ENCODE assay signal across 23 cellular contexts in genomic region chr1:182444497-182444896, GRCh38. TPM values are rescaled to one million over a fixed set of nuclear protein-coding genes. Genes with fewer than 3 reads are reported as not detected.
DNase-seq lines count a peak whose midpoint lies in the region; ATAC-seq, FAIRE-seq and TF ChIP-seq lines count a peak whose summit lies in the region.
"Had no signal": no experiment of that assay in that cellular context is flagged by ENCODE, and none has a peak within 500 bp of the region (broad histone marks: within the 10 kb centered on the region; RNA-seq: fewer than 3 reads in every experiment).

No MANE protein-coding gene starts in this region.

- H3K4me1 Mint-ChIP-seq in activated CD4-positive, alpha-beta memory T cell treated with anti-CD3 and anti-CD28 coated beads for 36 hours (ENCODE audit: low read depth), result peaks cover 3% of the 10 kb centered on the region
- peaks cover 5% of the 10 kb centered on the region for H3K4me1 Mint-ChIP-seq in activated CD4-positive, alpha-beta memory T cell treated with anti-CD3 and anti-CD28 coated beads, Interleukin-2, amount 10 ng/mL, durations not matched to agents 7 days and 5 days
- H3K4me1 Mint-ChIP-seq in WTC11, result peaks cover 30% of the 10 kb centered on the region
- H3K4me1 Mint-ChIP-seq: immature natural killer cell had no signal

- no peaks in the 10 kb centered on the region for H3K36me3 Mint-ChIP-seq in activated CD4-positive, alpha-beta memory T cell treated with anti-CD3 and anti-CD28 coated beads for 36 hours
- no peaks in the 10 kb centered on the region for H3K36me3 Mint-ChIP-seq in activated CD4-positive, alpha-beta memory T cell treated with anti-CD3 and anti-CD28 coated beads, Interleukin-2, amount 10 ng/mL, durations not matched to agents 7 days and 5 days (ENCODE audit: low read depth)
- H3K36me3 Mint-ChIP-seq in WTC11, result no peaks in the 10 kb centered on the region; the same call in 1 of the 2 replicates
- H3K36me3 Mint-ChIP-seq: CD8-positive, alpha-beta memory T cell; immature natural killer cell had no signal

- no peak for FAIRE-seq in pancreas (lab: Jason Lieb, UNC)
- FAIRE-seq: astrocyte had no signal

- H3K27ac ChIP-seq in KMS-11 (no peak overlapping the region), pancreas (no peak overlapping the region)
- H3K27ac ChIP-seq: coronary artery, epithelial cell of prostate, SJSA1 had no signal

- CTCF ChIA-PET in activated CD4-positive, alpha-beta memory T cell treated with anti-CD3 and anti-CD28 coated beads for 36 hours (lab: Charles Lee), result interaction anchor here (0.8 to 1.4 kb wide), 3 partner anchors 40 to 159 kb away, joined by 3 read pairs; no protein-coding TSS in a partner anchor
- CTCF ChIA-PET in activated CD4-positive, alpha-beta memory T cell treated with anti-CD3 and anti-CD28 coated beads, Interleukin-2, amount 10 ng/mL, durations not matched to agents 7 days and 5 days (lab: Charles Lee), result interaction anchor here (0.8 to 1.1 kb wide), 3 partner anchors 9 to 340 kb away, joined by 4 to 6 read pairs (median 4); no protein-coding TSS in a partner anchor
- CTCF ChIA-PET in WTC11 (lab: Charles Lee), result interaction anchor here (0.6 to 2.2 kb wide), 12 partner anchors 9 to 453 kb away, joined by 3 to 7 read pairs (median 4); no protein-coding TSS in a partner anchor

- ATAC-seq in WTC11 (peak; percentile 48), pancreas (peak in 3 of 4 donors; percentile 40 to 67 (median 64)), HG03520 (IDR thresholded peaks at IDR 0.05; ENCODE audit: unreplicated experiment) (no peak), GM19397 (IDR thresholded peaks at IDR 0.05; ENCODE audit: unreplicated experiment) (no peak), HG02938 (IDR thresholded peaks at IDR 0.05; ENCODE audit: unreplicated experiment) (no peak)
- ATAC-seq: naive thymus-derived CD4-positive, alpha-beta T cell had no signal

- no peaks in the 10 kb centered on the region for H3K9me3 Mint-ChIP-seq in activated CD4-positive, alpha-beta memory T cell treated with anti-CD3 and anti-CD28 coated beads for 36 hours
- H3K9me3 Mint-ChIP-seq in activated CD4-positive, alpha-beta memory T cell treated with anti-CD3 and anti-CD28 coated beads, Interleukin-2, amount 10 ng/mL, durations not matched to agents 7 days and 5 days, result no peaks in the 10 kb centered on the region
- H3K9me3 Mint-ChIP-seq in WTC11, result peaks cover 22% of the 10 kb centered on the region
- H3K9me3 Mint-ChIP-seq: CD8-positive, alpha-beta memory T cell; T-helper 2 cell treated with Interferon-gamma antibody and Interleukin-4, amounts not matched to agents 5 μg/mL and 100 μg/mL, for 36 hours had no signal

- H3K4me3 ChIP-seq in KMS-11 (IDR thresholded peaks at IDR 0.05; ENCODE audit: insufficient read depth, low read depth, low read length) (no peak overlapping the region), pancreas (no peak overlapping the region)
- H3K4me3 ChIP-seq: coronary artery, lung, SJSA1 had no signal

- H3K4me1 ChIP-seq in KMS-11 (ENCODE audit: low read depth, poor library complexity, severe bottlenecking) (peaks cover 11% of the 10 kb centered on the region), pancreas (no peaks in the 10 kb centered on the region)
- H3K4me1 ChIP-seq: SJSA1 had no signal

- 37 to 45% methylated on average over 4 of the region's 4 CpGs for WGBS in pancreas, 2 donors

- H3K9me3 ChIP-seq in pancreas, result no peaks in the 10 kb centered on the region
- H3K9me3 ChIP-seq: SJSA1 had no signal

- H3K4me2 ChIP-seq in KMS-11, result no peak overlapping the region

- DNase-seq in activated CD4-positive, alpha-beta memory T cell treated with anti-CD3 and anti-CD28 coated beads for 36 hours, result peak; percentile 11
- DNase-seq in activated CD4-positive, alpha-beta memory T cell treated with anti-CD3 and anti-CD28 coated beads, Interleukin-2, amount 10 ng/mL, durations not matched to agents 7 days and 5 days, result no peak
- peak; percentile 20 for DNase-seq in WTC11 (ENCODE audit: low spot score)
- DNase-seq in pancreas, result peak in 1 of 6 donors; percentile 2
- DNase-seq: activated CD8-positive, alpha-beta memory T cell treated with anti-CD3 and anti-CD28 coated beads, Interleukin-2, amount 50 U/mL, for 4 hours; CD8-positive, alpha-beta memory T cell; immature natural killer cell; naive thymus-derived CD4-positive, alpha-beta T cell; NCI-H2029; NCI-H510A treated with DMSO at 0.1 percent for 48 hours; stimulated activated CD4-positive, alpha-beta T cell treated with anti-CD3 and anti-CD28 coated beads, Interleukin-4, amount 100 ng/mL, for 4 hours; stimulated activated CD8-positive, alpha-beta memory T cell treated with anti-CD3 and anti-CD28 coated beads, Interleukin-4, amount 100 ng/mL, for 48 hours had no signal

- H3K79me2 ChIP-seq in KMS-11 (ENCODE audit: insufficient read depth, low read depth), result no peaks in the 10 kb centered on the region

- no peaks in the 10 kb centered on the region for H3K36me3 ChIP-seq in KMS-11 (ENCODE audit: insufficient read depth)
- no peaks in the 10 kb centered on the region for H3K36me3 ChIP-seq in pancreas
- H3K36me3 ChIP-seq: SJSA1 had no signal

- H3K27me3 ChIP-seq in KMS-11 (ENCODE audit: insufficient read depth, low read depth) (no peaks in the 10 kb centered on the region), pancreas (no peaks in the 10 kb centered on the region)
- H3K27me3 ChIP-seq: SJSA1 had no signal

- intact Hi-C loops in activated CD4-positive, alpha-beta memory T cell treated with anti-CD3 and anti-CD28 coated beads for 36 hours (cut with micrococcal nuclease), result no loop called here
- intact Hi-C loops in pancreas (cut with DNase I), result no loop called here

- POLR2A ChIA-PET in activated CD4-positive, alpha-beta memory T cell treated with anti-CD3 and anti-CD28 coated beads for 36 hours (lab: Charles Lee), result no interaction called here
- POLR2A ChIA-PET in activated CD4-positive, alpha-beta memory T cell treated with anti-CD3 and anti-CD28 coated beads, Interleukin-2, amount 10 ng/mL, durations not matched to agents 7 days and 5 days (lab: Charles Lee), result no interaction called here
- POLR2A ChIA-PET in WTC11 (lab: Charles Lee), result no interaction called here

- H4K20me1 ChIP-seq in KMS-11 (ENCODE audit: insufficient read depth), result no peaks in the 10 kb centered on the region

- H3K27ac Mint-ChIP-seq in activated CD4-positive, alpha-beta memory T cell treated with anti-CD3 and anti-CD28 coated beads for 36 hours, result no peak overlapping the region
- no peak overlapping the region for H3K27ac Mint-ChIP-seq in activated CD4-positive, alpha-beta memory T cell treated with anti-CD3 and anti-CD28 coated beads, Interleukin-2, amount 10 ng/mL, durations not matched to agents 7 days and 5 days
- no peak overlapping the region for H3K27ac Mint-ChIP-seq in WTC11
- H3K27ac Mint-ChIP-seq: CD8-positive, alpha-beta memory T cell; immature natural killer cell; T-helper 2 cell treated with Interferon-gamma antibody and Interleukin-4, amounts not matched to agents 5 μg/mL and 100 μg/mL, for 36 hours had no signal

- H2AFZ ChIP-seq in KMS-11 (ENCODE audit: low read depth), result no peak overlapping the region

- H3K27me3 Mint-ChIP-seq in activated CD4-positive, alpha-beta memory T cell treated with anti-CD3 and anti-CD28 coated beads for 36 hours, result peaks cover 4% of the 10 kb centered on the region
- H3K27me3 Mint-ChIP-seq in activated CD4-positive, alpha-beta memory T cell treated with anti-CD3 and anti-CD28 coated beads, Interleukin-2, amount 10 ng/mL, durations not matched to agents 7 days and 5 days, result no peaks in the 10 kb centered on the region
- H3K27me3 Mint-ChIP-seq in WTC11 (ENCODE audit: low read depth), result peaks cover 24% of the 10 kb centered on the region

- TF ChIP-seq CTCF in KMS-11 (conservative IDR thresholded peaks at IDR 0.05; ENCODE audit: low read depth, low read length) (peak; percentile 51), WTC11 (IDR thresholded peaks at IDR 0.05) (no peak), pancreas (IDR thresholded peaks at IDR 0.05) (no peak)

- H3K4me3 Mint-ChIP-seq in activated CD4-positive, alpha-beta memory T cell treated with anti-CD3 and anti-CD28 coated beads for 36 hours, result no peak overlapping the region
- H3K4me3 Mint-ChIP-seq in activated CD4-positive, alpha-beta memory T cell treated with anti-CD3 and anti-CD28 coated beads, Interleukin-2, amount 10 ng/mL, durations not matched to agents 7 days and 5 days, result no peak overlapping the region
- no peak overlapping the region for H3K4me3 Mint-ChIP-seq in WTC11
- H3K4me3 Mint-ChIP-seq: CD8-positive, alpha-beta memory T cell; immature natural killer cell; naive thymus-derived CD4-positive, alpha-beta T cell; T-helper 2 cell treated with Interferon-gamma antibody and Interleukin-4, amounts not matched to agents 5 μg/mL and 100 μg/mL, for 36 hours had no signal

- H3K9ac ChIP-seq in KMS-11, result no peak overlapping the region

TF ChIP-seq in WTC11, 78 proteins besides CTCF, POLR2A, EP300 and RAD21 (continues in another document):
- TF ChIP-seq, protein P1, sequence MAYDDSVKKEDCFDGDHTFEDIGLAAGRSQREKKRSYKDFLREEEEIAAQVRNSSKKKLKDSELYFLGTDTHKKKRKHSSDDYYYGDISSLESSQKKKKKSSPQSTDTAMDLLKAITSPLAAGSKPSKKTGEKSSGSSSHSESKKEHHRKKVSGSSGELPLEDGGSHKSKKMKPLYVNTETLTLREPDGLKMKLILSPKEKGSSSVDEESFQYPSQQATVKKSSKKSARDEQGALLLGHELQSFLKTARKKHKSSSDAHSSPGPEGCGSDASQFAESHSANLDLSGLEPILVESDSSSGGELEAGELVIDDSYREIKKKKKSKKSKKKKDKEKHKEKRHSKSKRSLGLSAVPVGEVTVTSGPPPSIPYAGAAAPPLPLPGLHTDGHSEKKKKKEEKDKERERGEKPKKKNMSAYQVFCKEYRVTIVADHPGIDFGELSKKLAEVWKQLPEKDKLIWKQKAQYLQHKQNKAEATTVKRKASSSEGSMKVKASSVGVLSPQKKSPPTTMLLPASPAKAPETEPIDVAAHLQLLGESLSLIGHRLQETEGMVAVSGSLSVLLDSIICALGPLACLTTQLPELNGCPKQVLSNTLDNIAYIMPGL (CRISPR knock-in tag; IDR thresholded peaks at IDR 0.05), result no peak

RNA-seq across cellular contexts. Expression of gene RGSL1, which starts 5.4 kb away (rescaled TPM):
- total RNA-seq in activated CD4-positive, alpha-beta memory T cell treated with anti-CD3 and anti-CD28 coated beads for 36 hours, result not detected
- total RNA-seq in activated CD4-positive, alpha-beta memory T cell treated with anti-CD3 and anti-CD28 coated beads, Interleukin-2, amount 10 ng/mL, durations not matched to agents 7 days and 5 days, result not detected
- not detected in 3 replicates for total RNA-seq in WTC11 (2021)
- not detected for total RNA-seq in pancreas
- polyA plus RNA-seq in pancreas, result not detected
- total RNA-seq: astrocyte; CD8-positive, alpha-beta memory T cell; lung; naive thymus-derived CD4-positive, alpha-beta T cell; SJSA1; skeletal muscle tissue had no signal
- polyA plus RNA-seq: CD8-positive, alpha-beta memory T cell; immature natural killer cell; naive thymus-derived CD4-positive, alpha-beta T cell had no signal

RNA-seq across cellular contexts. Expression of gene TEDDM1, which starts 44.0 kb away (rescaled TPM):
- not detected for total RNA-seq in activated CD4-positive, alpha-beta memory T cell treated with anti-CD3 and anti-CD28 coated beads for 36 hours
- total RNA-seq in activated CD4-positive, alpha-beta memory T cell treated with anti-CD3 and anti-CD28 coated beads, Interleukin-2, amount 10 ng/mL, durations not matched to agents 7 days and 5 days, result not detected
- total RNA-seq in WTC11 (2021), result not detected in 3 replicates
- total RNA-seq in pancreas, result not detected
- polyA plus RNA-seq in pancreas, result under 1 TPM in 1 of 2 donors, not detected in 1; 0.05 TPM
- total RNA-seq: astrocyte; CD8-positive, alpha-beta memory T cell; lung; naive thymus-derived CD4-positive, alpha-beta T cell; SJSA1; skeletal muscle tissue had no signal
- polyA plus RNA-seq: CD8-positive, alpha-beta memory T cell; lung had no signal

RNA-seq across cellular contexts. Expression of gene GLUL, which starts 52.9 kb away (rescaled TPM):
- total RNA-seq in activated CD4-positive, alpha-beta memory T cell treated with anti-CD3 and anti-CD28 coated beads for 36 hours, result 10 to 100 TPM; 61.3 to 63.9 TPM
- 100 to 1,000 TPM; 227 to 228 TPM for total RNA-seq in activated CD4-positive, alpha-beta memory T cell treated with anti-CD3 and anti-CD28 coated beads, Interleukin-2, amount 10 ng/mL, durations not matched to agents 7 days and 5 days
- total RNA-seq in WTC11 (2021) (240 to 284 TPM (median 269 TPM) in 3 replicates), pancreas (100 to 1,000 TPM; 261 to 512 (median 332) TPM)
- polyA plus RNA-seq in pancreas, result 100 to 1,000 TPM; 178 to 237 TPM

Comparison
In these comparisons a context has a peak if more than half of its experiments do, and no peak if none do; other contexts are left out.
1. ATAC-seq: peak in WTC11 (single experiment) and pancreas (3 of 4); none in HG03520 (single experiment), GM19397 (single experiment) and HG02938 (single experiment).